Comparison of ENCODE assay signal across 8 cellular contexts in the genomic region with DNA sequence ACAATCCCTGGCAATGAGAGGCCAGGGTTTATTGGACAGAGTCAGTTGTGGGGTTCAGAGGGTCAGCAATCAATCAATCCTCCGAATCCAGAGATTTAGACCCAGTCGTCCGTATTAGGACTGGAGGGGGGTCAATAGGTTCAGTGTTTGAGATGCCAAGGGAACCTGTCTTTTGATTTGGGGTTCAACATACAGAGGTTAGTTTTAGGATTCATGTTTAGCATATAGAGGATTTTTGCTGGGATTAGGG. TPM values are rescaled to one million over a fixed set of nuclear protein-coding genes. Genes with fewer than 3 reads are reported as not detected.
DNase-seq lines count a peak whose midpoint lies in the region; ATAC-seq, FAIRE-seq and TF ChIP-seq lines count a peak whose summit lies in the region.

No MANE protein-coding gene starts in this region.

- 0% methylated on average over 3 of the region's 3 CpGs for WGBS in testis, 2 donors

- H3K36me3 ChIP-seq in kidney (ENCODE audit: control insufficient read depth in 1 of 2, insufficient read depth in 2 of 2, low read length in 2 of 2) (peaks cover 1 to 3% of the 10 kb centered on the region in 2 donors), testis (ENCODE audit: low read depth, missing control alignments) (no peaks in the 10 kb centered on the region)

- peaks cover 5% of the 10 kb centered on the region for H3K36me3 Mint-ChIP-seq in activated CD4-positive, alpha-beta T cell treated with anti-CD3 and anti-CD28 coated beads for 36 hours (ENCODE audit: low read depth)
- H3K36me3 Mint-ChIP-seq in activated naive CD8-positive, alpha-beta T cell = peaks cover 5% of the 10 kb centered on the region

- H3K4me3 ChIP-seq in kidney (ENCODE audit: low read length in 2 of 2) = peak overlapping the region; percentile 57 to 98
- peak overlapping the region; percentile 67 to 77 for H3K4me3 ChIP-seq in testis

- H3K4me3 Mint-ChIP-seq in activated CD4-positive, alpha-beta T cell treated with anti-CD3 and anti-CD28 coated beads for 36 hours = peak overlapping the region; percentile 86
- H3K4me3 Mint-ChIP-seq in activated naive CD8-positive, alpha-beta T cell = peak overlapping the region; percentile 100

- H3K27ac ChIP-seq in kidney (ENCODE audit: low read depth in 2 of 2, low read length in 2 of 2) (peak overlapping the region in 1 of 2 donors; percentile 94), testis (peak overlapping the region; percentile 90 to 98)

- CTCF ChIA-PET in activated CD4-positive, alpha-beta T cell treated with anti-CD3 and anti-CD28 coated beads for 36 hours (lab: Charles Lee) = interaction anchor here (0.6 to 7.2 kb wide), 14 partner anchors 9 to 884 kb away, joined by 3 to 128 read pairs (median 4); a partner anchor contains a TSS

- H3K9me3 ChIP-seq in kidney (ENCODE audit: control insufficient read depth in 1 of 2, low read length in 2 of 2) (no peaks in the 10 kb centered on the region), testis (no peaks in the 10 kb centered on the region)

- FAIRE-seq in kidney (lab: Jason Lieb, UNC) = no peak

- peaks cover 38% of the 10 kb centered on the region for H3K4me1 Mint-ChIP-seq in activated CD4-positive, alpha-beta T cell treated with anti-CD3 and anti-CD28 coated beads for 36 hours
- peaks cover 32% of the 10 kb centered on the region for H3K4me1 Mint-ChIP-seq in activated naive CD8-positive, alpha-beta T cell (ENCODE audit: low read depth)

- peak overlapping the region; percentile 61 to 99 for H3K9ac ChIP-seq in kidney (ENCODE audit: low read length in 2 of 2)

- POLR2A ChIA-PET in activated CD4-positive, alpha-beta T cell treated with anti-CD3 and anti-CD28 coated beads for 36 hours (lab: Charles Lee) = interaction anchor here (0.6 kb wide), 1 partner anchor 52 kb away, joined by 3 read pairs; no protein-coding TSS in a partner anchor

- no peak for DNase-seq in activated CD4-positive, alpha-beta T cell treated with anti-CD3 and anti-CD28 coated beads for 36 hours
- no peak for DNase-seq in activated CD4-positive, alpha-beta T cell treated with anti-CD3 and anti-CD28 coated beads, Interleukin-2, amount 50 U/mL, for 4 hours
- DNase-seq in kidney (no peak), testis (no peak), nucleus accumbens (lab: John Stamatoyannopoulos, UW) (no peak), NCI-H146 (lab: John Stamatoyannopoulos, UW) (no peak)
- DNase-seq in stimulated activated naive CD4-positive, alpha-beta T cell (lab: John Stamatoyannopoulos, UW) = no peak

- peaks cover 4 to 17% of the 10 kb centered on the region in 2 donors for H3K4me1 ChIP-seq in kidney (ENCODE audit: control insufficient read depth in 1 of 2, insufficient read depth in 1 of 2, low read depth in 1 of 2, low read length in 2 of 2)
- H3K4me1 ChIP-seq in testis = peaks cover 17% of the 10 kb centered on the region

- TF ChIP-seq POLR2A in testis (IDR thresholded peaks at IDR 0.05) = no peak

- H3K9me3 Mint-ChIP-seq in activated CD4-positive, alpha-beta T cell treated with anti-CD3 and anti-CD28 coated beads for 36 hours (ENCODE audit: low read depth) = no peaks in the 10 kb centered on the region
- no peaks in the 10 kb centered on the region for H3K9me3 Mint-ChIP-seq in activated naive CD8-positive, alpha-beta T cell (ENCODE audit: low read depth)

- intact Hi-C loops in activated CD4-positive, alpha-beta T cell treated with anti-CD3 and anti-CD28 coated beads for 36 hours (cut with DNase I, micrococcal nuclease) = loop anchor here (2.0 to 5.0 kb wide), 5 partner anchors 54 to 1228 kb away; a partner anchor contains a TSS
- intact Hi-C loops in kidney (cut with DNase I) = no loop called here
- intact Hi-C loops in testis (cut with DNase I; ENCODE audit: low total_unique reads) = no loop called here

- H3K27me3 ChIP-seq in testis = no peaks in the 10 kb centered on the region

- no peak for ATAC-seq in activated CD4-positive, alpha-beta T cell treated with anti-CD3 and anti-CD28 coated beads for 36 hours

- H3K27me3 Mint-ChIP-seq in activated CD4-positive, alpha-beta T cell treated with anti-CD3 and anti-CD28 coated beads for 36 hours = peaks cover 35% of the 10 kb centered on the region
- H3K27me3 Mint-ChIP-seq in activated naive CD8-positive, alpha-beta T cell = peaks cover 22% of the 10 kb centered on the region

- peak overlapping the region; percentile 72 for H3K27ac Mint-ChIP-seq in activated CD4-positive, alpha-beta T cell treated with anti-CD3 and anti-CD28 coated beads for 36 hours
- H3K27ac Mint-ChIP-seq in activated naive CD8-positive, alpha-beta T cell = peak overlapping the region; percentile 96

- no peak for TF ChIP-seq CTCF in kidney (IDR thresholded peaks at IDR 0.05; ENCODE audit: borderline replicate concordance, extremely low read depth, insufficient read depth)
- TF ChIP-seq CTCF in testis (IDR thresholded peaks at IDR 0.05) = no peak

RNA-seq across cellular contexts. Expression of a gene that starts 0.3 kb away (rescaled TPM):
- total RNA-seq in activated CD4-positive, alpha-beta T cell treated with anti-CD3 and anti-CD28 coated beads for 36 hours = 10 to 100 TPM; 35.2 to 35.5 TPM
- 33.9 TPM for total RNA-seq in kidney
- 53.1 TPM for polyA plus RNA-seq in kidney (ENCODE audit: insufficient read depth, low read depth, low replicate concordance)
- total RNA-seq in testis = 10 to 100 TPM; 24.6 to 28.3 TPM
- polyA plus RNA-seq in testis (ENCODE audit: insufficient read depth, low read depth, low replicate concordance) = 19.6 TPM

RNA-seq across cellular contexts. Expression of a gene that starts 15.3 kb away (rescaled TPM):
- total RNA-seq in activated CD4-positive, alpha-beta T cell treated with anti-CD3 and anti-CD28 coated beads for 36 hours = not detected
- total RNA-seq in kidney = not detected
- polyA plus RNA-seq in kidney (ENCODE audit: insufficient read depth, low read depth, low replicate concordance) = not detected
- 1 to 10 TPM; 2.0 to 4.6 TPM for total RNA-seq in testis
- polyA plus RNA-seq in testis (ENCODE audit: insufficient read depth, low read depth, low replicate concordance) = 1.5 TPM

RNA-seq across cellular contexts. Expression of a gene that starts 44.6 kb away (rescaled TPM):
- 10 to 100 TPM; 14.1 to 17.1 TPM for total RNA-seq in activated CD4-positive, alpha-beta T cell treated with anti-CD3 and anti-CD28 coated beads for 36 hours
- total RNA-seq in kidney (59.5 TPM), testis (100 to 1,000 TPM; 796 to 992 TPM)
- polyA plus RNA-seq in kidney (ENCODE audit: insufficient read depth, low read depth, low replicate concordance) (57.3 TPM), testis (ENCODE audit: insufficient read depth, low read depth, low replicate concordance) (194 TPM)

RNA-seq across cellular contexts. Expression of a gene that starts 44.8 kb away (rescaled TPM):
- 1 to 10 TPM; 2.4 to 2.7 TPM for total RNA-seq in activated CD4-positive, alpha-beta T cell treated with anti-CD3 and anti-CD28 coated beads for 36 hours
- 4.5 TPM for total RNA-seq in kidney
- 4.2 TPM for polyA plus RNA-seq in kidney (ENCODE audit: insufficient read depth, low read depth, low replicate concordance)
- total RNA-seq in testis = 10 to 100 TPM; 11.3 to 11.8 TPM
- polyA plus RNA-seq in testis (ENCODE audit: insufficient read depth, low read depth, low replicate concordance) = 7.3 TPM

Comparison
In these comparisons a context has a peak if more than half of its experiments do, and no peak if none do; other contexts are left out.
1. RNA of a gene that starts 44.6 kb away (total RNA-seq): 796 to 992 TPM in testis; 59.5 TPM in kidney (single experiment) and 14.1 to 17.1 TPM in activated CD4-positive, alpha-beta T cell treated with anti-CD3 and anti-CD28 coated beads for 36 hours; every median in the first group is over 10 times any median in the second.
2. intact Hi-C loops: an anchor here in activated CD4-positive, alpha-beta T cell treated with anti-CD3 and anti-CD28 coated beads for 36 hours (2.0 to 5.0 kb wide); none called in kidney and testis.